In genomic region chr6:88263591-88263990, GRCh38 we compare ENCODE assay signal across 23 cellular contexts.
DNase-seq lines count a peak whose midpoint lies in the region; ATAC-seq, FAIRE-seq and TF ChIP-seq lines count a peak whose summit lies in the region.
"Had no signal": no experiment of that assay in that cellular context is flagged by ENCODE, and none has a peak within 500 bp of the region (broad histone marks: within the 10 kb centered on the region; RNA-seq: fewer than 3 reads in every experiment).

No MANE protein-coding gene starts in this region.

- H3K27ac ChIP-seq in K562 (ENCODE audit: extremely low read depth, low read depth, low read length): no peak overlapping the region
- no peak overlapping the region for H3K27ac ChIP-seq in PC-3 (ENCODE audit: low read length)
- H3K27ac ChIP-seq: hepatocyte, tibial artery, VCaP had no signal

- CTCF ChIA-PET in K562 (lab: Yijun Ruan, JAX; ENCODE audit: low intra/inter-chr PET ratio) (no interaction called here), PC-3 (lab: Charles Lee) (no interaction called here)

- H4K20me1 ChIP-seq in K562 (replicated peaks; ENCODE audit: control insufficient read depth, insufficient read depth, low read length) (no peaks in the 10 kb centered on the region), PC-3 (ENCODE audit: low read length) (no peaks in the 10 kb centered on the region)

- no peak for FAIRE-seq in K562 (lab: Jason Lieb, UNC)
- FAIRE-seq: endometrium, kidney had no signal

- DNase-seq in G401 (ENCODE audit: low spot score) (peak; percentile 19), NCI-H2227 (lab: John Stamatoyannopoulos, UW; ENCODE audit: unreplicated experiment) (peak; percentile 8), K562 (ENCODE audit: extremely low read depth in 1 of 4, low spot score in 3 of 4) (no peak), left kidney (ENCODE audit: low read depth, low spot score) (peak; percentile 44), T-helper 1 cell (no peak), NCI-H187 treated with DMSO at 0.1 percent for 48 hours (lab: John Stamatoyannopoulos, UW) (no peak), NAMALWA (ENCODE audit: low spot score) (no peak), PC-3 (no peak)
- DNase-seq: activated CD4-positive, alpha-beta T cell treated with anti-CD3 and anti-CD28 coated beads, Interleukin-2, amount 50 U/mL, for 48 hours; activated naive CD4-positive, alpha-beta T cell; HFFc6; kidney; NCI-H1105 treated with DMSO at 0.1 percent for 48 hours; NCI-H345; posterior cingulate gyrus; Right ventricle myocardium superior; stimulated activated CD4-positive, alpha-beta T cell treated with anti-CD3 and anti-CD28 coated beads, Interleukin-1b, Interleukin-23, amount 100 ng/mL, for 48 hours; stimulated activated naive CD8-positive, alpha-beta T cell treated with anti-CD3 and anti-CD28 coated beads, Interleukin-15, Interleukin-2, amounts not matched to agents 100 U/mL and 50 U/mL, for 24 hours; T-helper 17 cell; tibial artery had no signal

- TF ChIP-seq RAD21 in K562 (CRISPR knock-in tag; conservative IDR thresholded peaks at IDR 0.05 in 1 of 2, IDR thresholded peaks at IDR 0.05 in 1 of 2): no peak

- H3K9me3 ChIP-seq in K562 (replicated peaks; ENCODE audit: control insufficient read depth, insufficient read depth, low read depth, low read length): no peaks in the 10 kb centered on the region
- H3K9me3 ChIP-seq in PC-3 (ENCODE audit: low read length): no peaks in the 10 kb centered on the region
- H3K9me3 ChIP-seq: tibial artery had no signal

- H3F3A ChIP-seq in PC-3 (ENCODE audit: low read length, unreplicated experiment): no peaks in the 10 kb centered on the region

- no peaks in the 10 kb centered on the region for H3K9me1 ChIP-seq in K562 (ENCODE audit: control insufficient read depth, insufficient read depth, low read length)

- no peak overlapping the region for H3K4me3 ChIP-seq in K562
- H3K4me3 ChIP-seq in PC-3 (ENCODE audit: low read length): no peak overlapping the region
- H3K4me3 ChIP-seq: hepatocyte, tibial artery had no signal

- no peak overlapping the region for H2AFZ ChIP-seq in K562 (ENCODE audit: low read depth, low read length)
- no peak overlapping the region for H2AFZ ChIP-seq in PC-3 (ENCODE audit: low read length)
- H2AFZ ChIP-seq: hepatocyte had no signal

- POLR2A ChIA-PET in K562 (lab: Yijun Ruan, JAX) (interaction anchor here (0.6 kb wide), 1 partner anchor 491 kb away, joined by 3 read pairs; no protein-coding TSS in a partner anchor), PC-3 (lab: Charles Lee; ENCODE audit: unreplicated experiment) (no interaction called here)

- no peak for ATAC-seq in K562
- ATAC-seq in PC-3: no peak
- ATAC-seq: stimulated activated naive CD8-positive, alpha-beta T cell treated with anti-CD3 and anti-CD28 coated beads, Interleukin-15, Interleukin-2, amounts not matched to agents 100 U/mL and 50 U/mL, for 24 hours; T-helper 17 cell had no signal

- no peak overlapping the region for H3K9ac ChIP-seq in K562 (ENCODE audit: insufficient read depth in 1 of 2, low read depth in 2 of 2, low read length in 2 of 2)
- no peak overlapping the region for H3K9ac ChIP-seq in PC-3 (ENCODE audit: low read length)

- no TSS peak for BruUV-seq in K562 (replicated peaks; lab: Mats Ljungman, UMichigan)
- no TSS peak for BruUV-seq in PC-3 (replicated peaks; lab: Mats Ljungman, UMichigan)

- H3K36me3 ChIP-seq in K562 (ENCODE audit: control insufficient read depth, insufficient read depth, low read length) (no peaks in the 10 kb centered on the region), PC-3 (ENCODE audit: low read depth, low read length) (no peaks in the 10 kb centered on the region)
- H3K36me3 ChIP-seq: tibial artery had no signal

- in situ Hi-C loops in G401 (cut with HindIII; ENCODE audit: low sequenced_read_pairs): no loop called here
- in situ Hi-C loops in K562 (cut with MboI): no loop called here

- no peak for TF ChIP-seq EP300 in K562 (IDR thresholded peaks at IDR 0.05; ENCODE audit: low read length)

- H3K9me2 ChIP-seq in PC-3 (replicated peaks; ENCODE audit: low read length): no peaks in the 10 kb centered on the region

- intact Hi-C loops in K562 (cut with micrococcal nuclease): no loop called here
- intact Hi-C loops in PC-3 (cut with micrococcal nuclease): no loop called here

- no peak for TF ChIP-seq POLR2A in K562 (conservative IDR thresholded peaks at IDR 0.05)

- H3K4me2 ChIP-seq in K562 (ENCODE audit: insufficient read depth, low read length): no peak overlapping the region
- H3K4me2 ChIP-seq in PC-3 (ENCODE audit: low read length): no peak overlapping the region
- H3K4me2 ChIP-seq: hepatocyte had no signal

- TF ChIP-seq CTCF in K562 (IDR thresholded peaks at IDR 0.05 in 2 of 3, conservative IDR thresholded peaks at IDR 0.05 in 1 of 3; ENCODE audit: insufficient read depth in 2 of 3, low read depth in 1 of 3, low read length in 3 of 3): no peak
- TF ChIP-seq CTCF in PC-3 (conservative IDR thresholded peaks at IDR 0.05; ENCODE audit: low read depth, low read length): no peak

- H3K27me3 ChIP-seq in K562 (ENCODE audit: control insufficient read depth in 2 of 2, insufficient read depth in 2 of 2, low read length in 2 of 2) (no peaks in the 10 kb centered on the region), PC-3 (ENCODE audit: low read length) (peaks cover 3% of the 10 kb centered on the region; the same call in 1 of the 2 replicates)
- H3K27me3 ChIP-seq: hepatocyte, tibial artery had no signal

- H3K79me2 ChIP-seq in K562 (ENCODE audit: control insufficient read depth, insufficient read depth, low read length) (no peaks in the 10 kb centered on the region), PC-3 (ENCODE audit: low read length) (no peaks in the 10 kb centered on the region)
- H3K79me2 ChIP-seq: hepatocyte had no signal

- H3K4me1 ChIP-seq in K562 (replicated peaks in 1 of 2; ENCODE audit: control insufficient read depth in 2 of 2, insufficient read depth in 2 of 2, low read length in 2 of 2) (no peaks in the 10 kb centered on the region), PC-3 (ENCODE audit: insufficient read depth, low read length) (no peaks in the 10 kb centered on the region)
- H3K4me1 ChIP-seq: tibial artery had no signal

- 35% methylated on average over 3 of the region's 3 CpGs for WGBS in K562 (ENCODE audit: insufficient coverage, low coverage, missing lambda C conversion rate)

TF ChIP-seq in K562, 482 proteins besides CTCF, POLR2A, EP300 and RAD21:
- TF ChIP-seq KDM4B (IDR thresholded peaks at IDR 0.05; ENCODE audit: borderline replicate concordance in 2 of 2, low read depth in 1 of 2) (no peak), CEBPB (tag; IDR thresholded peaks at IDR 0.05) (peak; percentile 36; the same call in 1 of the 2 replicates)

Comparison
In these comparisons a context has a peak if more than half of its experiments do, and no peak if none do; other contexts are left out.
1. DNase-seq: peak in G401 (single experiment), NCI-H2227 (single experiment) and left kidney (single experiment); none in K562 (0 of 4), T-helper 1 cell (0 of 5), NCI-H187 treated with DMSO at 0.1 percent for 48 hours (single experiment), NAMALWA (single experiment) and PC-3 (single experiment).